In genomic region chr5:77773734-77774280, GRCh38 we compare ENCODE assay signal across 13 cellular contexts. TPM values are rescaled to one million over a fixed set of nuclear protein-coding genes. Genes with fewer than 3 reads are reported as not detected.
DNase-seq lines count a peak whose midpoint lies in the region; ATAC-seq, FAIRE-seq and TF ChIP-seq lines count a peak whose summit lies in the region.
"Had no signal": no experiment of that assay in that cellular context is flagged by ENCODE, and none has a peak within 500 bp of the region (broad histone marks: within the 10 kb centered on the region; RNA-seq: fewer than 3 reads in every experiment).

No MANE protein-coding gene starts in this region.

- no peak overlapping the region for H2BK5ac ChIP-seq in IMR-90 (ENCODE audit: low read depth, low read length, poor library complexity, severe bottlenecking)

- CTCF ChIA-PET in CD8-positive, alpha-beta memory T cell (lab: Charles Lee): no interaction called here
- CTCF ChIA-PET in IMR-90 (lab: Yijun Ruan, JAX) (no interaction called here), GM12878 (lab: Yijun Ruan, JAX) (interaction anchor here (1.0 to 1.3 kb wide), 2 partner anchors 9 to 213 kb away, joined by 4 read pairs; no protein-coding TSS in a partner anchor)

- no peak overlapping the region for H2AK5ac ChIP-seq in IMR-90 (ENCODE audit: low read depth, low read length)

- no peak overlapping the region for H4K5ac ChIP-seq in IMR-90 (ENCODE audit: low read depth, low read length)

- H3K36me3 Mint-ChIP-seq in CD8-positive, alpha-beta memory T cell: peaks cover 3 to 32% (median 4%) of the 10 kb centered on the region in 3 donors
- peaks cover 42% of the 10 kb centered on the region for H3K36me3 Mint-ChIP-seq in nephron progenitor cell (ENCODE audit: low read depth)

- H3K4me1 Mint-ChIP-seq in CD8-positive, alpha-beta memory T cell: peaks cover 49 to 70% (median 67%) of the 10 kb centered on the region in 3 donors
- H3K4me1 Mint-ChIP-seq in nephron progenitor cell: peaks cover 55% of the 10 kb centered on the region

- no peak for ATAC-seq in IMR-90 (ENCODE audit: low read depth)
- no peak for ATAC-seq in GM12878
- no peak for ATAC-seq in GM18502 (IDR thresholded peaks at IDR 0.05; ENCODE audit: poor library complexity, unreplicated experiment)

- H4K91ac ChIP-seq in IMR-90 (ENCODE audit: insufficient read depth, low read depth, low read length): no peak overlapping the region

- H4K8ac ChIP-seq in IMR-90 (ENCODE audit: low read depth in 2 of 2, low read length in 2 of 2): no peak overlapping the region

- H3K56ac ChIP-seq in IMR-90 (ENCODE audit: extremely low read depth, insufficient read depth, low read length): no peak overlapping the region

- no peak overlapping the region for H2AK9ac ChIP-seq in IMR-90 (replicated peaks; ENCODE audit: low read depth, low read length, poor library complexity)

- H2BK120ac ChIP-seq in IMR-90 (ENCODE audit: low read depth, low read length): no peak overlapping the region

- no peak overlapping the region for H2BK15ac ChIP-seq in IMR-90 (ENCODE audit: low read depth, low read length)

- intact Hi-C loops in IMR-90 (cut with micrococcal nuclease): loop anchor here (10.0 kb wide), 1 partner anchor 1461 kb away; the partner anchor contains the start of gene JMY
- intact Hi-C loops in GM12878 (cut with micrococcal nuclease; ENCODE audit: unreplicated experiment): loop anchor here (5.0 to 10.0 kb wide), 3 partner anchors 52 to 212 kb away; no protein-coding TSS in a partner anchor

- no peak for DNase-seq in CD8-positive, alpha-beta memory T cell
- DNase-seq in IMR-90: no peak
- DNase-seq in GM12878 (ENCODE audit: low read depth, low spot score): no peak
- no peak for DNase-seq in nephron progenitor cell
- DNase-seq in A172 (ENCODE audit: low spot score): no peak
- DNase-seq in NCI-H1417 treated with DMSO at 0.1 percent for 48 hours (lab: John Stamatoyannopoulos, UW): no peak
- DNase-seq in NOMO-1 (lab: John Stamatoyannopoulos, UW; ENCODE audit: unreplicated experiment in 2 of 2): no peak
- DNase-seq: adrenal gland, NCI-H146, transverse colon had no signal

- H3K4ac ChIP-seq in IMR-90 (ENCODE audit: low read depth, low read length): no peak overlapping the region

- no peak overlapping the region for H3K9ac ChIP-seq in IMR-90 (ENCODE audit: low read depth, low read length)
- H3K9ac ChIP-seq in GM12878 (ENCODE audit: control insufficient read depth, insufficient read depth, low read length): 0 out of 2 replicates have a peak overlapping the region, but pooled peaks have one; percentile 98

- H3K27me3 ChIP-seq in CD8-positive, alpha-beta memory T cell (ENCODE audit: insufficient read depth, low read length, poor library complexity, severe bottlenecking): no peaks in the 10 kb centered on the region
- no peaks in the 10 kb centered on the region for H3K27me3 ChIP-seq in IMR-90 (ENCODE audit: control insufficient read depth, insufficient read depth, low read length)
- H3K27me3 ChIP-seq in GM12878 (replicated peaks in 1 of 2; ENCODE audit: control insufficient read depth in 2 of 2, insufficient read depth in 2 of 2, low read length in 1 of 2): no peaks in the 10 kb centered on the region
- H3K27me3 ChIP-seq: adrenal gland, transverse colon had no signal

- H3K79me1 ChIP-seq in IMR-90 (ENCODE audit: low read depth in 1 of 2, low read length in 2 of 2): peaks cover 11 to 45% of the 10 kb centered on the region in 2 experiments; a peak in 3 of 4 replicates

- H3K4me2 ChIP-seq in IMR-90 (ENCODE audit: low read depth, low read length) (peak overlapping the region; percentile 51), GM12878 (ENCODE audit: control insufficient read depth, insufficient read depth) (peak overlapping the region; percentile 67)

- H3K27ac ChIP-seq in CD8-positive, alpha-beta memory T cell (ENCODE audit: low read depth, low read length): no peak overlapping the region
- H3K27ac ChIP-seq in IMR-90 (ENCODE audit: insufficient read depth, low read length) (no peak overlapping the region), GM12878 (ENCODE audit: control insufficient read depth, insufficient read depth) (no peak overlapping the region)
- H3K27ac ChIP-seq: adrenal gland, epithelial cell of prostate had no signal

- TF ChIP-seq POLR2A in IMR-90 (IDR thresholded peaks at IDR 0.05; ENCODE audit: low read depth, low read length) (no peak), GM12878 (IDR thresholded peaks at IDR 0.05; ENCODE audit: low read depth, low read length) (no peak)

- H2AFZ ChIP-seq in IMR-90 (replicated peaks; ENCODE audit: low read length, poor library complexity): no peak overlapping the region
- H2AFZ ChIP-seq in GM12878 (ENCODE audit: control insufficient read depth, low read depth, low read length): no peak overlapping the region

- H4K20me1 ChIP-seq in IMR-90 (ENCODE audit: insufficient read depth, low read length): peaks cover 49% of the 10 kb centered on the region
- no peaks in the 10 kb centered on the region for H4K20me1 ChIP-seq in GM12878 (ENCODE audit: control insufficient read depth, insufficient read depth)

- no peak for TF ChIP-seq CTCF in IMR-90 (conservative IDR thresholded peaks at IDR 0.05; ENCODE audit: low read depth, low read length)
- no peak for TF ChIP-seq CTCF in GM12878 (IDR thresholded peaks at IDR 0.05 in 2 of 3, conservative IDR thresholded peaks at IDR 0.05 in 1 of 3; ENCODE audit: control insufficient read depth in 2 of 3, extremely low read depth in 1 of 3, insufficient read depth in 1 of 3, low read depth in 3 of 3, low read length in 3 of 3)
- no peak for TF ChIP-seq CTCF in nephron progenitor cell (IDR thresholded peaks at IDR 0.05)

- dilution Hi-C loops in IMR-90 (cut with HindIII; ENCODE audit: low sequenced_read_pairs, unreplicated experiment): no loop called here

- peak overlapping the region; percentile 57; the same call in 1 of the 2 replicates for H3K23ac ChIP-seq in IMR-90 (ENCODE audit: low read depth, low read length)

- H3K9me1 ChIP-seq in IMR-90 (ENCODE audit: insufficient read depth, low read length): 0 out of 2 replicates have a peak, but pooled peaks cover 6% of the 10 kb centered on the region

- no peaks in the 10 kb centered on the region for H3K27me3 Mint-ChIP-seq in CD8-positive, alpha-beta memory T cell
- H3K27me3 Mint-ChIP-seq in nephron progenitor cell (ENCODE audit: low read depth, poor library complexity): peaks cover 7% of the 10 kb centered on the region

- TF ChIP-seq EP300 in GM12878 (IDR thresholded peaks at IDR 0.05; ENCODE audit: borderline replicate concordance in 1 of 2, control insufficient read depth in 1 of 2, low read depth in 2 of 2, low read length in 2 of 2): no peak

- no peaks in the 10 kb centered on the region for H3K9me3 Mint-ChIP-seq in CD8-positive, alpha-beta memory T cell
- H3K9me3 Mint-ChIP-seq in nephron progenitor cell: peaks cover 20% of the 10 kb centered on the region

- H3K4me3 ChIP-seq in CD8-positive, alpha-beta memory T cell (ENCODE audit: low read length): no peak overlapping the region
- no peak overlapping the region for H3K4me3 ChIP-seq in IMR-90 (ENCODE audit: insufficient read depth, low read depth, low read length)
- H3K4me3 ChIP-seq in GM12878: peak overlapping the region; percentile 89

- no peak for TF ChIP-seq RAD21 in IMR-90 (IDR thresholded peaks at IDR 0.05; ENCODE audit: low read length)
- no peak for TF ChIP-seq RAD21 in GM12878 (IDR thresholded peaks at IDR 0.05; ENCODE audit: insufficient read depth, low read depth, low read length)

- H3K14ac ChIP-seq in IMR-90 (replicated peaks; ENCODE audit: low read depth, low read length): no peak overlapping the region

- BruUV-seq in IMR-90 (replicated peaks; lab: Mats Ljungman, UMichigan) (no TSS peak), GM12878 (replicated peaks; lab: Mats Ljungman, UMichigan) (no TSS peak)

- no peak for FAIRE-seq in GM12878 (lab: Jason Lieb, UNC)
- FAIRE-seq: RCC 7860 had no signal

- H3K36me3 ChIP-seq in CD8-positive, alpha-beta memory T cell (ENCODE audit: insufficient read depth, low read length): peaks cover 5% of the 10 kb centered on the region
- peaks cover 5% of the 10 kb centered on the region for H3K36me3 ChIP-seq in IMR-90 (ENCODE audit: control insufficient read depth, insufficient read depth, low read length)
- peaks cover 0 to 6% of the 10 kb centered on the region in 2 experiments; a peak in 1 of 4 replicates for H3K36me3 ChIP-seq in GM12878 (ENCODE audit: control insufficient read depth in 2 of 2, insufficient read depth in 2 of 2, low read length in 1 of 2)
- H3K36me3 ChIP-seq: adrenal gland had no signal

- H3K9me3 ChIP-seq in CD8-positive, alpha-beta memory T cell (ENCODE audit: low read length): no peaks in the 10 kb centered on the region
- no peaks in the 10 kb centered on the region for H3K9me3 ChIP-seq in IMR-90 (ENCODE audit: control insufficient read depth, insufficient read depth, low read length)
- peaks cover 4% of the 10 kb centered on the region; the same call in 2 of the 3 replicates for H3K9me3 ChIP-seq in GM12878 (replicated peaks; ENCODE audit: control insufficient read depth, insufficient read depth, low read length)
- H3K9me3 ChIP-seq: adrenal gland, transverse colon had no signal

- H3K4me1 ChIP-seq in CD8-positive, alpha-beta memory T cell (ENCODE audit: insufficient read depth, low read length): peaks cover 51% of the 10 kb centered on the region
- peaks cover 6% of the 10 kb centered on the region; the same call in 1 of the 2 replicates for H3K4me1 ChIP-seq in IMR-90 (ENCODE audit: control insufficient read depth, insufficient read depth, low read length)
- peaks cover 4% of the 10 kb centered on the region; the same call in 1 of the 2 replicates for H3K4me1 ChIP-seq in GM12878 (ENCODE audit: control insufficient read depth, insufficient read depth, low read length)

- POLR2A ChIA-PET in CD8-positive, alpha-beta memory T cell (lab: Charles Lee): no interaction called here
- POLR2A ChIA-PET in IMR-90 (lab: Charles Lee; ENCODE audit: unreplicated experiment) (no interaction called here), GM12878 (lab: Charles Lee) (interaction anchor here (0.9 to 1.9 kb wide), 4 partner anchors 40 to 164 kb away, joined by 3 to 8 read pairs (median 4); no protein-coding TSS in a partner anchor)

- no CpG with 5 or more reads among the region's 3 CpGs for WGBS in IMR-90 (ENCODE audit: extremely low coverage in 2 of 2, insufficient read length in 1 of 2), 2 experiments
- 65% methylated on average over 3 of the region's 3 CpGs for WGBS in GM12878 (ENCODE audit: insufficient coverage, insufficient replicate concordance, low lambda C conversion rate, missing lambda C conversion rate)

- in situ Hi-C loops in IMR-90 (cut with MboI; ENCODE audit: low sequenced_read_pairs) (no loop called here), GM12878 (cut with MboI) (no loop called here)

- peaks cover 72% of the 10 kb centered on the region for H3K79me2 ChIP-seq in GM12878 (ENCODE audit: control insufficient read depth, insufficient read depth, low read length)

- SMC1A ChIA-PET in GM12878 (lab: Charles Lee; ENCODE audit: uncharacterized antibody, unreplicated experiment): interaction anchor here (0.7 to 3.4 kb wide), 15 partner anchors 10 to 743 kb away, joined by 3 to 13 read pairs (median 4); no protein-coding TSS in a partner anchor

- no peak overlapping the region for H3K18ac ChIP-seq in IMR-90 (ENCODE audit: low read depth, low read length)

- RAD21 ChIA-PET in GM12878 (lab: Charles Lee; ENCODE audit: unreplicated experiment): interaction anchor here (1.1 to 2.7 kb wide), 6 partner anchors 79 to 213 kb away, joined by 3 to 15 read pairs (median 6); no protein-coding TSS in a partner anchor

- no peak overlapping the region for H2BK20ac ChIP-seq in IMR-90 (ENCODE audit: low read depth, low read length)

- peak overlapping the region; percentile 20 to 99 (median 70) for H3K27ac Mint-ChIP-seq in CD8-positive, alpha-beta memory T cell
- H3K27ac Mint-ChIP-seq in nephron progenitor cell: no peak overlapping the region

- H3K4me3 Mint-ChIP-seq in CD8-positive, alpha-beta memory T cell: peak overlapping the region; percentile 9 to 97 (median 43)
- H3K4me3 Mint-ChIP-seq in nephron progenitor cell: peak overlapping the region; percentile 86

RNA-seq across cellular contexts. Expression of gene TBCA, which starts 2.3 kb away (rescaled TPM):
- 100 to 1,000 TPM; 237 to 239 TPM for total RNA-seq in CD8-positive, alpha-beta memory T cell
- polyA plus RNA-seq in CD8-positive, alpha-beta memory T cell: 193 TPM
- total RNA-seq in IMR-90 (2012; rRNA removed) (6.1 and 28.6 TPM in 2 replicates), GM12878 (2014; rRNA removed) (86.3 and 124 TPM in 2 replicates), GM12878 (2014; rRNA removed; fragmentation: Illumina TruSeq; extraction: Trizol) (276 and 287 TPM in 2 replicates), GM12878 (2021) (185 and 205 TPM in 2 replicates)
- polyA plus RNA-seq in IMR-90 (2012; rRNA removed) (128 and 137 TPM in 2 replicates), GM12878 (2011; rRNA removed) (227 and 441 TPM in 2 replicates), GM12878 (2014; fragmentation: Illumina TruSeq; extraction: Trizol) (286 and 340 TPM in 2 replicates), GM12878 (2014; fragmentation: Nextera tagmentation; extraction: Ambion mirVana) (100 to 1,000 TPM; 567 to 647 TPM), GM12878 (2014; rRNA removed) (311 and 354 TPM in 2 replicates), GM12878 (2016; fragmentation: Nextera tagmentation; extraction: Ambion mirVana) (100 to 1,000 TPM; 301 TPM)
- polyA plus RNA-seq in IMR-90 (2012; cell fraction: cytosol; rRNA removed): 23.8 and 51.1 TPM in 2 replicates
- 5.0 and 36.0 TPM in 2 replicates for polyA plus RNA-seq in IMR-90 (2012; cell fraction: nucleus; rRNA removed; ENCODE audit: low replicate concordance)
- total RNA-seq in GM12878 (2013; cell fraction: nucleolus; rRNA removed): 24.2 and 25.4 TPM in 2 replicates
- polyA plus RNA-seq in GM12878 (2011; ENCODE audit: low read depth): 116 TPM
- 60.9 and 65.9 TPM in 2 replicates for polyA plus RNA-seq in GM12878 (2011; cell fraction: cytosol; rRNA removed)
- polyA plus RNA-seq in GM12878 (2011; cell fraction: nucleus; rRNA removed): 57.4 and 91.5 TPM in 2 replicates
- 200 and 214 TPM in 2 replicates for polyA plus RNA-seq in GM12878 (2012)
- polyA minus RNA-seq in GM12878 (2011; rRNA and poly(A)+ RNA removed): 9.1 and 9.3 TPM in 2 replicates
- polyA minus RNA-seq in GM12878 (2011; cell fraction: cytosol; rRNA and poly(A)+ RNA removed): 25.0 and 30.1 TPM in 2 replicates
- 7.3 and 9.4 TPM in 2 replicates for polyA minus RNA-seq in GM12878 (2011; cell fraction: nucleus; rRNA and poly(A)+ RNA removed)
- 310 and 576 TPM in 2 replicates for total RNA-seq in A172 (2014; rRNA removed; shearing (Covaris generic))
